In the genomic region with DNA sequence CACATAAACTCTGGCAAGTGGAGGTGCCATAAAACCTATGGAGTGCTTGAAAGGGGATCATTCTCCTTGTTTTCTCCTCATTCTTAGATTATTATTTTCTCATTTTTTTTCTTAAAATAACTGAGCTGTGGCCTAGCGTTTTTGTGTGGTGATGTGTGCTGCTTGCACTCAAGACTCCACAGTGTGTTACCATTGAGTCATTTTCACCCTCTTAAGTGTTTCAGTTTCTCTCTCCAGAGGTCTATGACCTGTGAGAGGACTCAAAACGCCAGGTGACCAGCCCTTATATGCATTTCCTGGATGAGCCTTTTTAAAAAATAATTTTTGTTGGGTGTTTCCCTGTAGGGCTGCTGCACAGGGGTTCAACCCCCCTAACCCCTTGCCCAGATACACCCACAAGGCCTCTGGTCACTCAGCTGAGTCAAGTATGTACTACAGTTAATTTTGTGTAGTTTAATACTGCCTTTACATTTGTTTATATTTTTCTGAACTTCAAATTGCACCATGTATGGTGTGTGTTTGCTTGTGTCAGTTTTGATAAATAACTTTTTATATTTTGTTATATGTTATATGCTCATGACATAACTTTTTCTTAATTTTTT, we compare ENCODE assay signal across 12 cellular contexts. TPM values are rescaled to one million over a fixed set of nuclear protein-coding genes. Genes with fewer than 3 reads are reported as not detected.
A peak's percentile ranks its signal among the peaks of the same experiment; 100 is the strongest.
DNase-seq lines count a peak whose midpoint lies in the region; ATAC-seq, FAIRE-seq and TF ChIP-seq lines count a peak whose summit lies in the region.
"Had no signal": no experiment of that assay in that cellular context is flagged by ENCODE, and none has a peak within 500 bp of the region (broad histone marks: within the 10 kb centered on the region; RNA-seq: fewer than 3 reads in every experiment).

No MANE protein-coding gene starts in this region.

- peaks cover 12% of the 10 kb centered on the region for H3K36me3 Mint-ChIP-seq in activated naive CD8-positive, alpha-beta T cell treated with anti-CD3 and anti-CD28 coated beads for 36 hours

- ATAC-seq in GM19463 (IDR thresholded peaks at IDR 0.05; ENCODE audit: unreplicated experiment) (peak; percentile 100), HG03097 (IDR thresholded peaks at IDR 0.05; ENCODE audit: low FRiP score, unreplicated experiment) (peak; percentile 99)

- no peak overlapping the region for H3K9ac ChIP-seq in kidney (ENCODE audit: low read length in 2 of 2)

- H3K4me1 Mint-ChIP-seq in activated naive CD8-positive, alpha-beta T cell treated with anti-CD3 and anti-CD28 coated beads for 36 hours, result peaks cover 24% of the 10 kb centered on the region

- H4K20me1 ChIP-seq in osteoblast (ENCODE audit: insufficient read depth, low read length), result no peaks in the 10 kb centered on the region

- no peaks in the 10 kb centered on the region for H3K27me3 Mint-ChIP-seq in activated naive CD8-positive, alpha-beta T cell treated with anti-CD3 and anti-CD28 coated beads for 36 hours

- H3K79me2 ChIP-seq in osteoblast (ENCODE audit: insufficient read depth, low read length), result no peaks in the 10 kb centered on the region

- no peak overlapping the region for H3K4me3 ChIP-seq in osteoblast (ENCODE audit: insufficient read depth, low read length)
- no peak overlapping the region for H3K4me3 ChIP-seq in kidney (ENCODE audit: low read length in 2 of 2)
- H3K4me3 ChIP-seq: skin epidermis had no signal

- no peaks in the 10 kb centered on the region for H3K27me3 ChIP-seq in osteoblast (ENCODE audit: insufficient read depth, low read length)

- no peak for FAIRE-seq in kidney (lab: Jason Lieb, UNC)
- FAIRE-seq: keratinocyte had no signal

- DNase-seq in GM13976 (ENCODE audit: low spot score), result peak; percentile 37
- DNase-seq in activated naive CD8-positive, alpha-beta T cell treated with anti-CD3 and anti-CD28 coated beads for 36 hours, result peak; percentile 20
- no peak for DNase-seq in osteoblast (ENCODE audit: insufficient read length, low spot score, missing footprints)
- no peak for DNase-seq in NCI-H2029 treated with DMSO at 0.1 percent for 48 hours (lab: John Stamatoyannopoulos, UW)
- no peak for DNase-seq in activated CD4-positive, CD25-positive, alpha-beta regulatory T cell (lab: John Stamatoyannopoulos, UW)
- no peak for DNase-seq in kidney
- DNase-seq: DMS79 treated with DMSO at 0.1 percent for 48 hours, KBM-7 had no signal

- TF ChIP-seq CTCF in GM13976 (IDR thresholded peaks at IDR 0.05; ENCODE audit: borderline replicate concordance, control extremely low read depth, extremely low read depth, insufficient read depth, missing control alignments), result no peak
- no peak for TF ChIP-seq CTCF in osteoblast (IDR thresholded peaks at IDR 0.05; ENCODE audit: extremely low read depth, low read depth, low read length)
- no peak for TF ChIP-seq CTCF in kidney (IDR thresholded peaks at IDR 0.05; ENCODE audit: borderline replicate concordance, extremely low read depth, insufficient read depth)

- no peak overlapping the region for H2AFZ ChIP-seq in osteoblast (ENCODE audit: low read length)

- no peak overlapping the region for H3K27ac Mint-ChIP-seq in activated naive CD8-positive, alpha-beta T cell treated with anti-CD3 and anti-CD28 coated beads for 36 hours

- H3K9me3 Mint-ChIP-seq in activated naive CD8-positive, alpha-beta T cell treated with anti-CD3 and anti-CD28 coated beads for 36 hours, result peaks cover 15% of the 10 kb centered on the region

- intact Hi-C loops in kidney (cut with DNase I), result no loop called here

- no peak overlapping the region for H3K4me3 Mint-ChIP-seq in activated naive CD8-positive, alpha-beta T cell treated with anti-CD3 and anti-CD28 coated beads for 36 hours

- in situ Hi-C loops in GM13976 (cut with MboI; ENCODE audit: low sequenced_read_pairs, unreplicated experiment), result loop anchor here (25.0 kb wide), 1 partner anchor 177 kb away; a partner anchor contains a TSS

- H3K4me2 ChIP-seq in osteoblast (ENCODE audit: insufficient read depth, low read length), result no peak overlapping the region

- no peak overlapping the region for H3K27ac ChIP-seq in osteoblast (ENCODE audit: low read depth, low read length)
- no peak overlapping the region for H3K27ac ChIP-seq in kidney (ENCODE audit: low read depth in 2 of 2, low read length in 2 of 2)
- H3K27ac ChIP-seq: skin epidermis had no signal

- H3K36me3 ChIP-seq in osteoblast (ENCODE audit: insufficient read depth, low read length) (no peaks in the 10 kb centered on the region), kidney (ENCODE audit: control insufficient read depth in 1 of 2, insufficient read depth in 2 of 2, low read length in 2 of 2) (no peaks in the 10 kb centered on the region)

- H3K4me1 ChIP-seq in osteoblast (ENCODE audit: insufficient read depth, low read length), result no peaks in the 10 kb centered on the region
- H3K4me1 ChIP-seq in kidney (ENCODE audit: control insufficient read depth in 1 of 2, insufficient read depth in 1 of 2, low read depth in 1 of 2, low read length in 2 of 2), result no peaks in the 10 kb centered on the region

- H3K9me3 ChIP-seq in osteoblast (ENCODE audit: low read depth, low read length) (no peaks in the 10 kb centered on the region), kidney (ENCODE audit: control insufficient read depth in 1 of 2, low read length in 2 of 2) (no peaks in the 10 kb centered on the region)

RNA-seq across cellular contexts. Expression of a gene that starts 15.4 kb away (rescaled TPM):
- 10 to 100 TPM; 34.1 to 41.2 TPM for total RNA-seq in activated naive CD8-positive, alpha-beta T cell treated with anti-CD3 and anti-CD28 coated beads for 36 hours
- total RNA-seq in osteoblast (0.36 and 1.8 TPM in 2 replicates), kidney (3.2 TPM)
- polyA plus RNA-seq in kidney (ENCODE audit: insufficient read depth, low read depth, low replicate concordance), result not detected

RNA-seq across cellular contexts. Expression of a gene that starts 47.1 kb away (rescaled TPM):
- 10 to 100 TPM; 76.8 to 76.9 TPM for total RNA-seq in activated naive CD8-positive, alpha-beta T cell treated with anti-CD3 and anti-CD28 coated beads for 36 hours
- total RNA-seq in osteoblast (67.2 and 68.4 TPM in 2 replicates), kidney (57.0 TPM)
- 62.7 TPM for polyA plus RNA-seq in kidney (ENCODE audit: insufficient read depth, low read depth, low replicate concordance)

RNA-seq across cellular contexts. Expression of a gene that starts 47.2 kb away (rescaled TPM):
- 10 to 100 TPM; 15.2 to 17.4 TPM for total RNA-seq in activated naive CD8-positive, alpha-beta T cell treated with anti-CD3 and anti-CD28 coated beads for 36 hours
- total RNA-seq in osteoblast (41.8 and 58.3 TPM in 2 replicates), kidney (38.6 TPM)
- polyA plus RNA-seq in kidney (ENCODE audit: insufficient read depth, low read depth, low replicate concordance), result 22.5 TPM

Comparison
In these comparisons a context has a peak if more than half of its experiments do, and no peak if none do; other contexts are left out.
1. DNase-seq: peak in GM13976 (single experiment) and activated naive CD8-positive, alpha-beta T cell treated with anti-CD3 and anti-CD28 coated beads for 36 hours (single experiment); none in osteoblast (single experiment), NCI-H2029 treated with DMSO at 0.1 percent for 48 hours (single experiment), activated CD4-positive, CD25-positive, alpha-beta regulatory T cell (0 of 4) and kidney (single experiment).